In the genomic region with DNA sequence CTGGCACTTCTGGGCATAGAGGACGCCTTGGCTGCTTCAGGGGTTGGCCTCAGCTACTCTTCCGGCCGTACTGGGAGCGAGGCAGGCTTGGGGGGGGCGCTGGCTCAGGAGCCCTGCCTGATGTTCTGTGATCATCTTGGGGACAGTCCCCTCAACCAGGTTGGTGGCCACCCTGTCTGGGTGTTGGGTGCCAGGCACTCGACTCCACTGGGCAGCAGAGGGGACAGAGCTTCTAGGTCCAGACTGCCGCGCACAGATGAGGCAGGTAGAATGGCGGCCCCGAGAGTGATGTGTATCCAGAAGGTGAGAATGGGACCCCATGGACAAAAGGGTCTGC, we compare ENCODE assay signal across 25 cellular contexts.
DNase-seq lines count a peak whose midpoint lies in the region; ATAC-seq, FAIRE-seq and TF ChIP-seq lines count a peak whose summit lies in the region.
"Had no signal": no experiment of that assay in that cellular context is flagged by ENCODE, and none has a peak within 500 bp of the region (broad histone marks: within the 10 kb centered on the region; RNA-seq: fewer than 3 reads in every experiment).

No MANE protein-coding gene starts in this region.

- H3K4me1 Mint-ChIP-seq in T-helper 2 cell treated with Interferon-gamma antibody and Interleukin-4, amounts not matched to agents 5 μg/mL and 100 μg/mL, for 36 hours (ENCODE audit: low read depth) = peaks cover 1% of the 10 kb centered on the region
- H3K4me1 Mint-ChIP-seq: B cell had no signal

- no peak overlapping the region for H3K27ac Mint-ChIP-seq in T-helper 2 cell treated with Interferon-gamma antibody and Interleukin-4, amounts not matched to agents 5 μg/mL and 100 μg/mL, for 36 hours
- H3K27ac Mint-ChIP-seq: B cell; CD4-positive, alpha-beta T cell; CD8-positive, alpha-beta T cell had no signal

- no peak for TF ChIP-seq CTCF in kidney (IDR thresholded peaks at IDR 0.05; ENCODE audit: borderline replicate concordance, extremely low read depth, insufficient read depth)

- no peak overlapping the region for H3K23ac ChIP-seq in neuronal stem cell (ENCODE audit: low read depth, low read length, poor library complexity)

- H3K4me2 ChIP-seq in neuronal stem cell (ENCODE audit: insufficient read depth, low read length, poor library complexity, severe bottlenecking) = no peak overlapping the region
- H3K4me2 ChIP-seq: A549; BLaER1 treated with 17β-estradiol and CSF1 and Interleukin-3, amounts not matched to agents 10 nM and 100 nM had no signal

- no peaks in the 10 kb centered on the region for H3K36me3 Mint-ChIP-seq in T-helper 2 cell treated with Interferon-gamma antibody and Interleukin-4, amounts not matched to agents 5 μg/mL and 100 μg/mL, for 36 hours (ENCODE audit: low read depth)

- H3K14ac ChIP-seq in neuronal stem cell (ENCODE audit: low read length) = no peak overlapping the region

- ATAC-seq in sciatic nerve (no peak), GM18502 (IDR thresholded peaks at IDR 0.05; ENCODE audit: poor library complexity, unreplicated experiment) (no peak)
- ATAC-seq: A549; CD8-positive, alpha-beta T cell had no signal

- H3K79me1 ChIP-seq in neuronal stem cell (ENCODE audit: low read depth, low read length) = no peaks in the 10 kb centered on the region

- H4K8ac ChIP-seq in neuronal stem cell (ENCODE audit: low read depth, low read length) = no peak overlapping the region

- peak overlapping the region; percentile 85 for H2BK120ac ChIP-seq in neuronal stem cell (ENCODE audit: low read depth, low read length)

- no peak overlapping the region for H3K27ac ChIP-seq in kidney (ENCODE audit: low read depth in 2 of 2, low read length in 2 of 2)
- no peak overlapping the region for H3K27ac ChIP-seq in neuronal stem cell (replicated peaks; ENCODE audit: low read length)
- H3K27ac ChIP-seq: 22Rv1; BLaER1 treated with 17β-estradiol and CSF1 and Interleukin-3, amounts not matched to agents 10 nM and 100 nM; C4-2B had no signal

- H3K36me3 ChIP-seq in kidney (ENCODE audit: control insufficient read depth in 1 of 2, insufficient read depth in 2 of 2, low read length in 2 of 2) = no peaks in the 10 kb centered on the region
- H3K36me3 ChIP-seq in neuronal stem cell (replicated peaks in 1 of 2; ENCODE audit: control insufficient read depth in 2 of 2, insufficient read depth in 2 of 2, low read length in 2 of 2) = no peaks in the 10 kb centered on the region
- H3K36me3 ChIP-seq: BLaER1 treated with 17β-estradiol and CSF1 and Interleukin-3, amounts not matched to agents 10 nM and 100 nM had no signal

- peaks cover 6% of the 10 kb centered on the region for H3K9me3 Mint-ChIP-seq in T-helper 2 cell treated with Interferon-gamma antibody and Interleukin-4, amounts not matched to agents 5 μg/mL and 100 μg/mL, for 36 hours

- no peaks in the 10 kb centered on the region for H3K27me3 ChIP-seq in neuronal stem cell (ENCODE audit: control insufficient read depth in 3 of 3, insufficient read depth in 3 of 3, low read depth in 1 of 3, low read length in 3 of 3)
- H3K27me3 ChIP-seq: BLaER1 treated with 17β-estradiol and CSF1 and Interleukin-3, amounts not matched to agents 10 nM and 100 nM had no signal

- peak overlapping the region; percentile 99 for H2AK5ac ChIP-seq in neuronal stem cell (ENCODE audit: low read depth, low read length)

- DNase-seq in activated effector memory CD4-positive, alpha-beta T cell treated with anti-CD3 and anti-CD28 coated beads, Interleukin-2, amount 50 U/mL, for 16 hours = peak; percentile 16
- DNase-seq in activated effector memory CD4-positive, alpha-beta T cell treated with Interleukin-2 at 50 U/mL for 16 hours = no peak
- DNase-seq in kidney (peak; percentile 37), neuronal stem cell (ENCODE audit: low spot score) (no peak), sciatic nerve (ENCODE audit: low spot score) (peak; percentile 44), NAMALWA (ENCODE audit: low spot score) (no peak)
- no peak for DNase-seq in T-helper 2 cell treated with Interferon-gamma antibody and Interleukin-4, amounts not matched to agents 5 μg/mL and 100 μg/mL, for 36 hours (ENCODE audit: low spot score)
- DNase-seq: AML-193; Calu3; CD4-positive, alpha-beta T cell; CD8-positive, alpha-beta T cell; DMS79 treated with DMSO at 0.1 percent for 48 hours; GF-D8 had no signal

- peak overlapping the region; percentile 99 for H2BK12ac ChIP-seq in neuronal stem cell (ENCODE audit: low read length)

- no peak overlapping the region for H3K4me3 Mint-ChIP-seq in T-helper 2 cell treated with Interferon-gamma antibody and Interleukin-4, amounts not matched to agents 5 μg/mL and 100 μg/mL, for 36 hours
- H3K4me3 Mint-ChIP-seq: B cell; CD4-positive, alpha-beta T cell; CD8-positive, alpha-beta T cell had no signal

- H2BK5ac ChIP-seq in neuronal stem cell (ENCODE audit: low read length) = peak overlapping the region; percentile 93

- no peaks in the 10 kb centered on the region for H3K4me1 ChIP-seq in kidney (ENCODE audit: control insufficient read depth in 1 of 2, insufficient read depth in 1 of 2, low read depth in 1 of 2, low read length in 2 of 2)
- H3K4me1 ChIP-seq in neuronal stem cell (ENCODE audit: control insufficient read depth in 2 of 2, insufficient read depth in 1 of 2, low read depth in 1 of 2, low read length in 2 of 2) = peaks cover 0 to 25% of the 10 kb centered on the region in 2 donors
- H3K4me1 ChIP-seq: Caco-2 had no signal

- WGBS in neuronal stem cell (ENCODE audit: extremely low coverage in 2 of 2, insufficient read length in 2 of 2, insufficient replicate concordance in 1 of 2), 2 donors = no CpG with 5 or more reads among the region's 10 CpGs

- H3K18ac ChIP-seq in neuronal stem cell (ENCODE audit: low read length) = peak overlapping the region; percentile 95

- H3K9me3 ChIP-seq in kidney (ENCODE audit: control insufficient read depth in 1 of 2, low read length in 2 of 2) = peaks cover 0 to 4% of the 10 kb centered on the region in 2 donors
- no peaks in the 10 kb centered on the region for H3K9me3 ChIP-seq in neuronal stem cell (replicated peaks in 1 of 2; ENCODE audit: control insufficient read depth in 2 of 2, insufficient read depth in 1 of 2, low read depth in 1 of 2, low read length in 2 of 2)
- H3K9me3 ChIP-seq: Caco-2 had no signal

- no peak overlapping the region for H3K4ac ChIP-seq in neuronal stem cell (ENCODE audit: low read length)

- H3K9ac ChIP-seq in kidney (ENCODE audit: low read length in 2 of 2) = no peak overlapping the region
- no peak overlapping the region for H3K9ac ChIP-seq in neuronal stem cell (ENCODE audit: low read depth, low read length, poor library complexity)
- H3K9ac ChIP-seq: BLaER1 treated with 17β-estradiol and CSF1 and Interleukin-3, amounts not matched to agents 10 nM and 100 nM had no signal

- peak overlapping the region; percentile 98 for H2BK15ac ChIP-seq in neuronal stem cell (ENCODE audit: low read length)

- no peak for FAIRE-seq in kidney (lab: Jason Lieb, UNC)
- FAIRE-seq: A549, D721Med, G401.6, GM12891, GM18507, GM19239 had no signal

- peaks cover 2% of the 10 kb centered on the region for H3K27me3 Mint-ChIP-seq in T-helper 2 cell treated with Interferon-gamma antibody and Interleukin-4, amounts not matched to agents 5 μg/mL and 100 μg/mL, for 36 hours (ENCODE audit: low read depth)
- H3K27me3 Mint-ChIP-seq: B cell; CD4-positive, alpha-beta T cell had no signal

- intact Hi-C loops in kidney (cut with DNase I) (no loop called here), sciatic nerve (cut with DNase I) (no loop called here)

- H3K4me3 ChIP-seq in kidney (ENCODE audit: low read length in 2 of 2) (no peak overlapping the region), neuronal stem cell (ENCODE audit: low read length in 2 of 2) (no peak overlapping the region)
- H3K4me3 ChIP-seq: A549; BLaER1 treated with 17β-estradiol and CSF1 and Interleukin-3, amounts not matched to agents 10 nM and 100 nM had no signal

- peak overlapping the region; percentile 78 for H4K91ac ChIP-seq in neuronal stem cell (ENCODE audit: low read depth, low read length, poor library complexity)

- H2AFZ ChIP-seq in neuronal stem cell (ENCODE audit: low read length) = no peak overlapping the region

Comparison
In these comparisons a context has a peak if more than half of its experiments do, and no peak if none do; other contexts are left out.
1. DNase-seq: peak in activated effector memory CD4-positive, alpha-beta T cell treated with anti-CD3 and anti-CD28 coated beads, Interleukin-2, amount 50 U/mL, for 16 hours (single experiment), kidney (single experiment) and sciatic nerve (single experiment); none in activated effector memory CD4-positive, alpha-beta T cell treated with Interleukin-2 at 50 U/mL for 16 hours (single experiment), neuronal stem cell (single experiment), NAMALWA (single experiment) and T-helper 2 cell treated with Interferon-gamma antibody and Interleukin-4, amounts not matched to agents 5 μg/mL and 100 μg/mL, for 36 hours (single experiment).